1 cellular context compared by ENCODE assay signal in genomic region chr17:60135160-60135950, GRCh38.
TF ChIP-seq lines count a peak whose summit lies in the region.

No MANE protein-coding gene starts in this region.

TF ChIP-seq in A549, 52 proteins besides CTCF, POLR2A, EP300 and RAD21 (continued from another document):
- TF ChIP-seq, protein P1, sequence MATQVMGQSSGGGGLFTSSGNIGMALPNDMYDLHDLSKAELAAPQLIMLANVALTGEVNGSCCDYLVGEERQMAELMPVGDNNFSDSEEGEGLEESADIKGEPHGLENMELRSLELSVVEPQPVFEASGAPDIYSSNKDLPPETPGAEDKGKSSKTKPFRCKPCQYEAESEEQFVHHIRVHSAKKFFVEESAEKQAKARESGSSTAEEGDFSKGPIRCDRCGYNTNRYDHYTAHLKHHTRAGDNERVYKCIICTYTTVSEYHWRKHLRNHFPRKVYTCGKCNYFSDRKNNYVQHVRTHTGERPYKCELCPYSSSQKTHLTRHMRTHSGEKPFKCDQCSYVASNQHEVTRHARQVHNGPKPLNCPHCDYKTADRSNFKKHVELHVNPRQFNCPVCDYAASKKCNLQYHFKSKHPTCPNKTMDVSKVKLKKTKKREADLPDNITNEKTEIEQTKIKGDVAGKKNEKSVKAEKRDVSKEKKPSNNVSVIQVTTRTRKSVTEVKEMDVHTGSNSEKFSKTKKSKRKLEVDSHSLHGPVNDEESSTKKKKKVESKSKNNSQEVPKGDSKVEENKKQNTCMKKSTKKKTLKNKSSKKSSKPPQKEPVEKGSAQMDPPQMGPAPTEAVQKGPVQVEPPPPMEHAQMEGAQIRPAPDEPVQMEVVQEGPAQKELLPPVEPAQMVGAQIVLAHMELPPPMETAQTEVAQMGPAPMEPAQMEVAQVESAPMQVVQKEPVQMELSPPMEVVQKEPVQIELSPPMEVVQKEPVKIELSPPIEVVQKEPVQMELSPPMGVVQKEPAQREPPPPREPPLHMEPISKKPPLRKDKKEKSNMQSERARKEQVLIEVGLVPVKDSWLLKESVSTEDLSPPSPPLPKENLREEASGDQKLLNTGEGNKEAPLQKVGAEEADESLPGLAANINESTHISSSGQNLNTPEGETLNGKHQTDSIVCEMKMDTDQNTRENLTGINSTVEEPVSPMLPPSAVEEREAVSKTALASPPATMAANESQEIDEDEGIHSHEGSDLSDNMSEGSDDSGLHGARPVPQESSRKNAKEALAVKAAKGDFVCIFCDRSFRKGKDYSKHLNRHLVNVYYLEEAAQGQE (IDR thresholded peaks at IDR 0.05): no peak
- TF ChIP-seq NFE2L2 (conservative IDR thresholded peaks at IDR 0.05; ENCODE audit: low read length) (no peak), JUN (IDR thresholded peaks at IDR 0.05) (peak; percentile 58 to 70; a peak in 4 of 5 replicates), MAZ (IDR thresholded peaks at IDR 0.05; ENCODE audit: borderline replicate concordance, low read depth, low read length) (no peak), ZSCAN20 (CRISPR knock-in tag; IDR thresholded peaks at IDR 0.05) (no peak), BHLHE40 (IDR thresholded peaks at IDR 0.05; ENCODE audit: low read depth, low read length) (no peak), RNF2 (IDR thresholded peaks at IDR 0.05; ENCODE audit: borderline replicate concordance, low read depth) (no peak), RARB (CRISPR knock-in tag; IDR thresholded peaks at IDR 0.05) (no peak), PBX3 (IDR thresholded peaks at IDR 0.05) (no peak), RFX5 (IDR thresholded peaks at IDR 0.05) (0 out of 2 replicates have a peak, but pooled peaks have one; percentile 48), FOXS1 (CRISPR knock-in tag; IDR thresholded peaks at IDR 0.05) (no peak), ZC3H11A (IDR thresholded peaks at IDR 0.05) (no peak), NPAS2 (CRISPR knock-in tag; IDR thresholded peaks at IDR 0.05; ENCODE audit: borderline replicate concordance) (no peak), CBX8 (IDR thresholded peaks at IDR 0.05) (no peak), HES2 (IDR thresholded peaks at IDR 0.05) (no peak), USF2 (IDR thresholded peaks at IDR 0.05) (no peak), CHD4 (IDR thresholded peaks at IDR 0.05; ENCODE audit: borderline replicate concordance) (no peak), E2F6 (IDR thresholded peaks at IDR 0.05; ENCODE audit: borderline replicate concordance, low read depth) (peak; percentile 98), HOXB5 (CRISPR knock-in tag; IDR thresholded peaks at IDR 0.05) (0 out of 2 replicates have a peak, but pooled peaks have one; percentile 11), CEBPB (IDR thresholded peaks at IDR 0.05) (no peak), FOSL2 (IDR thresholded peaks at IDR 0.05) (no peak), FOSL2 (CRISPR knock-in tag; IDR thresholded peaks at IDR 0.05) (no peak), HOXB13 (CRISPR knock-in tag; IDR thresholded peaks at IDR 0.05; ENCODE audit: low read depth) (no peak), EHMT2 (IDR thresholded peaks at IDR 0.05; ENCODE audit: low read depth) (no peak; the same call in 1 of the 2 replicates), MYC (IDR thresholded peaks at IDR 0.05; ENCODE audit: borderline replicate concordance, low read length) (no peak), PHF8 (IDR thresholded peaks at IDR 0.05; ENCODE audit: borderline replicate concordance, low read depth) (peak; percentile 79; the same call in 1 of the 2 replicates), CBX2 (IDR thresholded peaks at IDR 0.05; ENCODE audit: borderline replicate concordance, low read depth) (no peak), POLR2AphosphoS2 (conservative IDR thresholded peaks at IDR 0.05; ENCODE audit: low read length) (no peak), KDM1A (IDR thresholded peaks at IDR 0.05; ENCODE audit: low read depth) (no peak), KDM5A (IDR thresholded peaks at IDR 0.05) (peak; percentile 38; the same call in 1 of the 2 replicates)
- TF ChIP-seq, protein P2, sequence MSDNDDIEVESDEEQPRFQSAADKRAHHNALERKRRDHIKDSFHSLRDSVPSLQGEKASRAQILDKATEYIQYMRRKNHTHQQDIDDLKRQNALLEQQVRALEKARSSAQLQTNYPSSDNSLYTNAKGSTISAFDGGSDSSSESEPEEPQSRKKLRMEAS (IDR thresholded peaks at IDR 0.05): peak; percentile 96
- TF ChIP-seq, protein P3, sequence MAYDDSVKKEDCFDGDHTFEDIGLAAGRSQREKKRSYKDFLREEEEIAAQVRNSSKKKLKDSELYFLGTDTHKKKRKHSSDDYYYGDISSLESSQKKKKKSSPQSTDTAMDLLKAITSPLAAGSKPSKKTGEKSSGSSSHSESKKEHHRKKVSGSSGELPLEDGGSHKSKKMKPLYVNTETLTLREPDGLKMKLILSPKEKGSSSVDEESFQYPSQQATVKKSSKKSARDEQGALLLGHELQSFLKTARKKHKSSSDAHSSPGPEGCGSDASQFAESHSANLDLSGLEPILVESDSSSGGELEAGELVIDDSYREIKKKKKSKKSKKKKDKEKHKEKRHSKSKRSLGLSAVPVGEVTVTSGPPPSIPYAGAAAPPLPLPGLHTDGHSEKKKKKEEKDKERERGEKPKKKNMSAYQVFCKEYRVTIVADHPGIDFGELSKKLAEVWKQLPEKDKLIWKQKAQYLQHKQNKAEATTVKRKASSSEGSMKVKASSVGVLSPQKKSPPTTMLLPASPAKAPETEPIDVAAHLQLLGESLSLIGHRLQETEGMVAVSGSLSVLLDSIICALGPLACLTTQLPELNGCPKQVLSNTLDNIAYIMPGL (CRISPR knock-in tag; IDR thresholded peaks at IDR 0.05; ENCODE audit: borderline replicate concordance): no peak
